ENCODE assay signal across 20 cellular contexts in genomic region chrX:35665311-35665710, GRCh38.
"Had no signal": no experiment of that assay in that cellular context is flagged by ENCODE, and none has a peak within 500 bp of the region (broad histone marks: within the 10 kb centered on the region; RNA-seq: fewer than 3 reads in every experiment).

No MANE protein-coding gene starts in this region.

- ATAC-seq: activated naive CD4-positive, alpha-beta T cell treated with anti-CD3 and anti-CD28 coated beads, Interleukin-2, amount 50 U/mL, for 72 hours; activated T-cell treated with anti-CD3 and anti-CD28 coated beads, Interleukin-2, amount 50 U/mL, for 72 hours; gastrocnemius medialis; heart right ventricle; left colon; natural killer cell treated with Interleukin-12 subunit alpha and Interleukin-12 subunit beta and Interleukin-15 and Interleukin-18, amount 100 ng/mL, for 72 hours; T-helper 17 cell had no signal

- H3K4me3 ChIP-seq: coronary artery, gastrocnemius medialis, heart right ventricle, right atrium auricular region, tibial nerve had no signal

- H3K27me3 ChIP-seq: gastrocnemius medialis, right atrium auricular region, tibial nerve had no signal

- H3K9me3 ChIP-seq: gastrocnemius medialis, heart right ventricle, right atrium auricular region, tibial nerve had no signal

- H3K36me3 ChIP-seq: gastrocnemius medialis, heart right ventricle, right atrium auricular region, tibial nerve had no signal

- H3K27ac ChIP-seq: coronary artery, gastrocnemius medialis, heart right ventricle, right atrium auricular region, tibial nerve had no signal

- DNase-seq: activated CD4-positive, alpha-beta T cell treated with anti-CD3 and anti-CD28 coated beads, Interleukin-2, amount 10 ng/mL, durations not matched to agents 7 days and 5 days; activated CD4-positive, CD25-positive, alpha-beta regulatory T cell; activated CD8-positive, alpha-beta memory T cell treated with anti-CD3 and anti-CD28 coated beads, Interleukin-2, amount 50 U/mL, for 48 hours; activated gamma-delta T cell; activated T-cell treated with anti-CD3 and anti-CD28 coated beads, Interleukin-2, amount 50 U/mL, for 72 hours; amniotic stem cell; gastrocnemius medialis; heart right ventricle; left colon; nucleus accumbens; stimulated activated CD4-positive, alpha-beta T cell treated with anti-CD3 and anti-CD28 coated beads, Interleukin-15, amount 100 ng/mL, for 24 hours; stimulated activated CD4-positive, alpha-beta T cell treated with anti-CD3 and anti-CD28 coated beads, Interleukin-4, amount 100 ng/mL, for 24 hours; stimulated activated naive CD4-positive, alpha-beta T cell; T-helper 17 cell had no signal

- FAIRE-seq: endothelial cell of umbilical vein had no signal

- H3K4me1 ChIP-seq: gastrocnemius medialis, heart right ventricle, right atrium auricular region, tibial nerve had no signal
